8 cellular contexts compared by ENCODE assay signal in genomic region chr3:25662921-25663320, GRCh38. TPM values are rescaled to one million over a fixed set of nuclear protein-coding genes. Genes with fewer than 3 reads are reported as not detected.
DNase-seq lines count a peak whose midpoint lies in the region; ATAC-seq and FAIRE-seq lines count a peak whose summit lies in the region.

No MANE protein-coding gene starts in this region.

- no peaks in the 10 kb centered on the region for H3K27me3 Mint-ChIP-seq in activated T-helper 2 cell treated with anti-CD3 and anti-CD28 coated beads, Interferon-gamma antibody, Interleukin-2, Interleukin-4, amounts not matched to agents 10 μg/mL and 5 μg/mL and 100 μg/mL, durations not matched to agents 14 hours and 24 hours and 36 hours (ENCODE audit: low read depth)
- H3K27me3 Mint-ChIP-seq in stimulated activated memory B cell treated with anti-CD40 and anti-IgM and Interleukin-4, amounts not matched to agents 10 μg/mL and 1 μg/mL and 100 μg/mL, for 72 hours = no peaks in the 10 kb centered on the region

- no peaks in the 10 kb centered on the region for H3K9me3 ChIP-seq in iPS-20b (ENCODE audit: insufficient read depth, low read depth, low read length)

- DNase-seq in HT-29 (ENCODE audit: low spot score) = peak; percentile 4
- no peak for DNase-seq in activated T-helper 2 cell treated with anti-CD3 and anti-CD28 coated beads, Interferon-gamma antibody, Interleukin-2, Interleukin-4, amounts not matched to agents 10 μg/mL and 5 μg/mL and 100 μg/mL, durations not matched to agents 14 hours and 24 hours and 36 hours (ENCODE audit: low spot score)
- no peak for DNase-seq in urothelium cell line (ENCODE audit: low spot score)
- DNase-seq in NCI-H2029 treated with DMSO at 0.1 percent for 48 hours (lab: John Stamatoyannopoulos, UW) = no peak

- no peaks in the 10 kb centered on the region for H3K9me3 Mint-ChIP-seq in activated T-helper 2 cell treated with anti-CD3 and anti-CD28 coated beads, Interferon-gamma antibody, Interleukin-2, Interleukin-4, amounts not matched to agents 10 μg/mL and 5 μg/mL and 100 μg/mL, durations not matched to agents 14 hours and 24 hours and 36 hours
- H3K9me3 Mint-ChIP-seq in stimulated activated memory B cell treated with anti-CD40 and anti-IgM and Interleukin-4, amounts not matched to agents 10 μg/mL and 1 μg/mL and 100 μg/mL, for 72 hours = no peaks in the 10 kb centered on the region

- H3K4me1 Mint-ChIP-seq in activated T-helper 2 cell treated with anti-CD3 and anti-CD28 coated beads, Interferon-gamma antibody, Interleukin-2, Interleukin-4, amounts not matched to agents 10 μg/mL and 5 μg/mL and 100 μg/mL, durations not matched to agents 14 hours and 24 hours and 36 hours (ENCODE audit: low read depth) = peaks cover 36% of the 10 kb centered on the region
- peaks cover 58% of the 10 kb centered on the region for H3K4me1 Mint-ChIP-seq in stimulated activated memory B cell treated with anti-CD40 and anti-IgM and Interleukin-4, amounts not matched to agents 10 μg/mL and 1 μg/mL and 100 μg/mL, for 72 hours

- peak overlapping the region; percentile 97 for H3K4me3 Mint-ChIP-seq in activated T-helper 2 cell treated with anti-CD3 and anti-CD28 coated beads, Interferon-gamma antibody, Interleukin-2, Interleukin-4, amounts not matched to agents 10 μg/mL and 5 μg/mL and 100 μg/mL, durations not matched to agents 14 hours and 24 hours and 36 hours (ENCODE audit: low read depth)
- peak overlapping the region; percentile 95 for H3K4me3 Mint-ChIP-seq in stimulated activated memory B cell treated with anti-CD40 and anti-IgM and Interleukin-4, amounts not matched to agents 10 μg/mL and 1 μg/mL and 100 μg/mL, for 72 hours

- no peak for ATAC-seq in stimulated activated memory B cell treated with anti-CD40 and anti-IgM and Interleukin-4, amounts not matched to agents 10 μg/mL and 1 μg/mL and 100 μg/mL, for 72 hours
- no peak for ATAC-seq in HG02973 (IDR thresholded peaks at IDR 0.05; ENCODE audit: unreplicated experiment)
- ATAC-seq in HG02798 (IDR thresholded peaks at IDR 0.05; ENCODE audit: poor library complexity, unreplicated experiment) = no peak

- H3K36me3 ChIP-seq in iPS-20b (ENCODE audit: insufficient read depth, low read depth, low read length) = no peaks in the 10 kb centered on the region

- H3K36me3 Mint-ChIP-seq in activated T-helper 2 cell treated with anti-CD3 and anti-CD28 coated beads, Interferon-gamma antibody, Interleukin-2, Interleukin-4, amounts not matched to agents 10 μg/mL and 5 μg/mL and 100 μg/mL, durations not matched to agents 14 hours and 24 hours and 36 hours (ENCODE audit: low read depth) = peaks cover 26% of the 10 kb centered on the region
- no peaks in the 10 kb centered on the region for H3K36me3 Mint-ChIP-seq in stimulated activated memory B cell treated with anti-CD40 and anti-IgM and Interleukin-4, amounts not matched to agents 10 μg/mL and 1 μg/mL and 100 μg/mL, for 72 hours

- H3K4me1 ChIP-seq in iPS-20b (ENCODE audit: insufficient read depth, low read length) = peaks cover 19% of the 10 kb centered on the region

- H3K4me3 ChIP-seq in iPS-20b (ENCODE audit: low read length) = peak overlapping the region; percentile 100

- H3K9ac ChIP-seq in iPS-20b (ENCODE audit: low read depth, low read length) = peak overlapping the region; percentile 87; the same call in 1 of the 2 replicates

- intact Hi-C loops in activated T-helper 2 cell treated with anti-CD3 and anti-CD28 coated beads, Interferon-gamma antibody, Interleukin-2, Interleukin-4, amounts not matched to agents 10 μg/mL and 5 μg/mL and 100 μg/mL, durations not matched to agents 14 hours and 24 hours and 36 hours (cut with micrococcal nuclease) = loop anchor here (2.0 to 5.0 kb wide), 3 partner anchors 14 to 194 kb away; no protein-coding TSS in a partner anchor

- H3K27ac ChIP-seq in iPS-20b (ENCODE audit: low read length) = no peak overlapping the region

- peak overlapping the region; percentile 90 for H3K27ac Mint-ChIP-seq in activated T-helper 2 cell treated with anti-CD3 and anti-CD28 coated beads, Interferon-gamma antibody, Interleukin-2, Interleukin-4, amounts not matched to agents 10 μg/mL and 5 μg/mL and 100 μg/mL, durations not matched to agents 14 hours and 24 hours and 36 hours
- peak overlapping the region; percentile 97 for H3K27ac Mint-ChIP-seq in stimulated activated memory B cell treated with anti-CD40 and anti-IgM and Interleukin-4, amounts not matched to agents 10 μg/mL and 1 μg/mL and 100 μg/mL, for 72 hours

- H3K27me3 ChIP-seq in iPS-20b (ENCODE audit: insufficient read depth, low read length) = no peaks in the 10 kb centered on the region

- no peak for FAIRE-seq in urothelium cell line (lab: Jason Lieb, UNC)

RNA-seq across cellular contexts. Expression of gene TOP2B, which starts 1.8 kb away (rescaled TPM):
- 17.6 and 18.8 TPM in 2 replicates for total RNA-seq in HT-29 (2014; rRNA removed; shearing (Covaris generic))
- 167 and 170 TPM in 2 replicates for total RNA-seq in activated T-helper 2 cell treated with anti-CD3 and anti-CD28 coated beads, Interferon-gamma antibody, Interleukin-2, Interleukin-4, amounts not matched to agents 10 μg/mL and 5 μg/mL and 100 μg/mL, durations not matched to agents 14 hours and 24 hours and 36 hours
